ENCODE assay signal across 8 cellular contexts in genomic region chr20:23358563-23358906, GRCh38. TPM values are rescaled to one million over a fixed set of nuclear protein-coding genes. Genes with fewer than 3 reads are reported as not detected.
DNase-seq lines count a peak whose midpoint lies in the region; ATAC-seq and TF ChIP-seq lines count a peak whose summit lies in the region.

No MANE protein-coding gene starts in this region.

- peaks cover 26% of the 10 kb centered on the region for H3K36me3 Mint-ChIP-seq in CD4-positive, alpha-beta T cell (ENCODE audit: low read depth)

- H3K27me3 Mint-ChIP-seq in CD4-positive, alpha-beta T cell, result no peaks in the 10 kb centered on the region

- CTCF ChIA-PET in CD4-positive, alpha-beta T cell (lab: Charles Lee), result interaction anchor here (1.7 to 2.0 kb wide), 2 partner anchors 9 to 63 kb away, joined by 7 to 22 read pairs; partner anchors contain the start of genes NAPB and NXT1

- no peaks in the 10 kb centered on the region for H3K9me3 Mint-ChIP-seq in CD4-positive, alpha-beta T cell

- peak overlapping the region; percentile 88 for H3K4me3 Mint-ChIP-seq in CD4-positive, alpha-beta T cell

- intact Hi-C loops in CD4-positive, alpha-beta T cell (cut with DNase I, micrococcal nuclease), result loop anchor here (1.0 to 5.0 kb wide), 2 partner anchors 8 to 1839 kb away; partner anchors contain the start of genes ENTPD6 (in 1 of the 2) and NXT1 (in 1 of the 2)
- intact Hi-C loops in aorta (cut with DNase I), result loop anchor here in 1 of 2 donors (10.0 kb wide), 1 partner anchor 204 kb away; no protein-coding TSS in a partner anchor

- H3K4me1 Mint-ChIP-seq in CD4-positive, alpha-beta T cell (ENCODE audit: low read depth), result peaks cover 40% of the 10 kb centered on the region

- no peaks in the 10 kb centered on the region for H3K27me3 ChIP-seq in CD4-positive, alpha-beta T cell (ENCODE audit: control insufficient read depth, insufficient read depth, low read length)
- H3K27me3 ChIP-seq in NT2/D1 (ENCODE audit: insufficient read depth, insufficient read length), result no peaks in the 10 kb centered on the region
- H3K27me3 ChIP-seq in effector memory CD4-positive, alpha-beta T cell (replicated peaks; ENCODE audit: control insufficient read depth, insufficient read depth, low read length, poor library complexity, severe bottlenecking), result no peaks in the 10 kb centered on the region
- no peaks in the 10 kb centered on the region for H3K27me3 ChIP-seq in neuron (ENCODE audit: insufficient read depth, low read length)
- no peaks in the 10 kb centered on the region for H3K27me3 ChIP-seq in aorta (ENCODE audit: control insufficient read depth in 1 of 2, insufficient read depth in 2 of 2, low read length in 1 of 2)

- H3K36me3 ChIP-seq in NT2/D1 (ENCODE audit: insufficient read depth, insufficient read length, low read length) (peaks cover 28% of the 10 kb centered on the region), neuron (ENCODE audit: insufficient read depth, low read length) (peaks cover 26% of the 10 kb centered on the region), aorta (ENCODE audit: control insufficient read depth in 1 of 2, insufficient read depth in 2 of 2, low read length in 1 of 2) (peaks cover 2 to 3% of the 10 kb centered on the region in 2 donors)
- peaks cover 17% of the 10 kb centered on the region for H3K36me3 ChIP-seq in effector memory CD4-positive, alpha-beta T cell (ENCODE audit: control insufficient read depth, insufficient read depth, low read length)

- peak overlapping the region; percentile 21 for H3K9ac ChIP-seq in NT2/D1 (ENCODE audit: insufficient read length, low read depth)

- DNase-seq in CD4-positive, alpha-beta T cell, result no peak
- no peak for DNase-seq in NT2/D1 (ENCODE audit: low read depth, low spot score)
- DNase-seq in effector memory CD4-positive, alpha-beta T cell, result no peak
- DNase-seq in aorta, result no peak
- no peak for DNase-seq in NCI-H1417 (lab: John Stamatoyannopoulos, UW)

- H3K9me3 ChIP-seq in CD4-positive, alpha-beta T cell (ENCODE audit: control insufficient read depth, low read length), result no peaks in the 10 kb centered on the region
- H3K9me3 ChIP-seq in NT2/D1 (ENCODE audit: insufficient read depth, low read length) (no peaks in the 10 kb centered on the region), neuron (ENCODE audit: low read length) (no peaks in the 10 kb centered on the region), aorta (ENCODE audit: control insufficient read depth, low read length) (no peaks in the 10 kb centered on the region)
- no peaks in the 10 kb centered on the region for H3K9me3 ChIP-seq in effector memory CD4-positive, alpha-beta T cell (ENCODE audit: control insufficient read depth, low read length)

- no peak for TF ChIP-seq CTCF in CD4-positive, alpha-beta T cell (IDR thresholded peaks at IDR 0.05)

- peak overlapping the region; percentile 95 for H3K27ac ChIP-seq in CD4-positive, alpha-beta T cell (ENCODE audit: low read depth, low read length)
- H3K27ac ChIP-seq in effector memory CD4-positive, alpha-beta T cell (ENCODE audit: insufficient read depth, low read length, poor library complexity, severe bottlenecking), result peak overlapping the region; percentile 55
- no peak overlapping the region for H3K27ac ChIP-seq in aorta (ENCODE audit: low read depth in 1 of 2, low read length in 2 of 2)

- H2AFZ ChIP-seq in neuron (ENCODE audit: low read depth, low read length), result peak overlapping the region; percentile 66

- peak overlapping the region; percentile 99 for H3K27ac Mint-ChIP-seq in CD4-positive, alpha-beta T cell

- POLR2A ChIA-PET in CD4-positive, alpha-beta T cell (lab: Charles Lee), result interaction anchor here (1.4 to 3.3 kb wide), 3 partner anchors 8 to 62 kb away, joined by 4 to 83 read pairs (median 36); partner anchors contain the start of genes NAPB and NXT1

- WGBS in aorta, 2 donors, result 28 to 30% methylated on average over 6 of the region's 6 CpGs

- ATAC-seq in CD4-positive, alpha-beta T cell (ENCODE audit: poor library complexity), result no peak
- ATAC-seq in aorta (ENCODE audit: low FRiP score) (no peak), GM19324 (IDR thresholded peaks at IDR 0.05; ENCODE audit: low FRiP score, unreplicated experiment) (no peak), HG03439 (IDR thresholded peaks at IDR 0.05; ENCODE audit: unreplicated experiment) (no peak)

- H3K4me3 ChIP-seq in NT2/D1 (ENCODE audit: insufficient read length, low read depth) (peak overlapping the region; percentile 8), neuron (ENCODE audit: low read length) (peak overlapping the region; percentile 82), aorta (ENCODE audit: low read length in 2 of 2) (peak overlapping the region in 1 of 2 donors; percentile 19)
- H3K4me3 ChIP-seq in effector memory CD4-positive, alpha-beta T cell (ENCODE audit: insufficient read depth, low read depth, low read length, poor library complexity, severe bottlenecking), result peak overlapping the region; percentile 50

- H3K4me1 ChIP-seq in NT2/D1 (ENCODE audit: insufficient read depth, insufficient read length) (peaks cover 9% of the 10 kb centered on the region), neuron (ENCODE audit: insufficient read depth, low read length) (peaks cover 35% of the 10 kb centered on the region), aorta (ENCODE audit: control insufficient read depth in 1 of 2, insufficient read depth in 2 of 2, low read length in 2 of 2) (no peaks in the 10 kb centered on the region)
- peaks cover 13% of the 10 kb centered on the region for H3K4me1 ChIP-seq in effector memory CD4-positive, alpha-beta T cell (ENCODE audit: control insufficient read depth, insufficient read depth, low read length, poor library complexity, severe bottlenecking)

RNA-seq across cellular contexts. Expression of gene GZF1, which starts 3.4 kb away (rescaled TPM):
- total RNA-seq in CD4-positive, alpha-beta T cell, result 10 to 100 TPM; 38.1 to 43.6 TPM
- 10 to 100 TPM; 13.2 to 19.5 TPM for total RNA-seq in aorta
- 1 to 10 TPM; 6.0 to 8.5 TPM for polyA plus RNA-seq in aorta

RNA-seq across cellular contexts. Expression of gene NXT1, which starts 7.9 kb away (rescaled TPM):
- 10 to 100 TPM; 55.4 to 57.1 TPM for total RNA-seq in CD4-positive, alpha-beta T cell
- total RNA-seq in aorta, result 10 to 100 TPM; 14.5 to 18.7 TPM
- 10 to 100 TPM; 11.9 to 13.4 TPM for polyA plus RNA-seq in aorta

Comparison
In these comparisons a context has a peak if more than half of its experiments do, and no peak if none do; other contexts are left out.
1. H3K27ac ChIP-seq: peak in CD4-positive, alpha-beta T cell (single experiment) and effector memory CD4-positive, alpha-beta T cell (single experiment); none in aorta (0 of 2).